ENCODE assay signal across 8 cellular contexts in the genomic region with DNA sequence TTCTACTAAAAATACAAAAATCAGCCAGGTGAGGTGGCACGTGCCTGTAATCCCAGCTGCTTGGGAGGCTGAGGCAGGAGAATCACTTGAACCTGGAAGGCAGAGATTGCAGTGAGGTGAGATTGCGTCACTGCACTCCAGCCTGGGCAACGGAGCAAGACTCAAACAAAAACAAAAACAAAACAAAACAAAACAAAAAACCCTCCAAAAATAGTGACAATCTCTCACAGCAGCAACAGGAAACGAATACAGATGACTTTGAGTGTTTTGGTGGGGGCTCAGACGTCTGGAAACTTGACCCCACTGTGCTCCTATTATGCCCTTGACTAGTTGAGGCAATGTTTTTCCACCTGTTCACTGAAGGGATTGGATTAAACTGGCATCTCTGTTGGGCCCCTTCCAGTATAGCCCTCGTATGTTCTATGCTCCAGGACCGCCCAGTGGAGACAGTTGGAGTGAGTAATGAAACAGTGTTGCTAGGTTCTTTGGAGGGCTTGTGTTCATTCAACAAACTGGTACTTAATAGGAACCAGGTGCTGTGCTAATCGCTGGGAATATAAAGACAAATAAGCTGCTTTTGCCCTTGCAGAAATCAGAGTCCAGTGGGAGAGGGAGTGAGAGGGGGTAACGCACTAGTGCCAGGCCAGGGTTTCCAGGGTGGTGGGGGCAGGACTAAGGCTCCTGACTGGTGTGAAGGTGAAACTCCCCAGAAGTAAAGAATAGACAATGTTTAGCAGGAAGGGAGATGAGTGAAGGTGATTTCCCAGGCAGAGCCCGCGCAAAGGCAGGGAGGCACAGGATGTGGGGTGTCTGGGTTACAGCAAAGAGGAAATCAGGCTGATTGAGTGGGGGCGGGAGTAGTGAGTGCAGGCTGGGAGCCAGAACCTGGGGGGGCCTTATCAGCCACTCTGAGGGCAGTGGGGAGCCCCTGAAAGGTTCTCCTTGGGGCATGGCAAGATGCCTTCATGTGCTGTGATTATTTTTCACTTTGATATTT.
DNase-seq lines count a peak whose midpoint lies in the region; ATAC-seq and TF ChIP-seq lines count a peak whose summit lies in the region.

No MANE protein-coding gene starts in this region.

- CTCF ChIA-PET in activated CD8-positive, alpha-beta T cell treated with anti-CD3 and anti-CD28 coated beads for 36 hours (lab: Charles Lee), result interaction anchor here (0.8 to 2.5 kb wide), 2 partner anchors 13 to 34 kb away, joined by 3 to 8 read pairs; no protein-coding TSS in a partner anchor
- CTCF ChIA-PET in naive thymus-derived CD4-positive, alpha-beta T cell (lab: Charles Lee), result no interaction called here
- CTCF ChIA-PET in Caco-2 (lab: Charles Lee), result no interaction called here

- no peaks in the 10 kb centered on the region for H3K36me3 ChIP-seq in naive thymus-derived CD4-positive, alpha-beta T cell (ENCODE audit: control insufficient read depth in 2 of 3, insufficient read depth in 3 of 3, low read length in 3 of 3)
- H3K36me3 ChIP-seq in neural progenitor cell (no peaks in the 10 kb centered on the region), Caco-2 (ENCODE audit: control insufficient read depth, insufficient read depth, low read length) (no peaks in the 10 kb centered on the region)

- H3K4me3 ChIP-seq in naive thymus-derived CD4-positive, alpha-beta T cell (ENCODE audit: low read length), result peak overlapping the region; percentile 32
- H3K4me3 ChIP-seq in neural progenitor cell (no peak overlapping the region), lower leg skin (ENCODE audit: low read depth, poor library complexity, severe bottlenecking) (no peak overlapping the region), Caco-2 (ENCODE audit: low read depth, low read length) (no peak overlapping the region)

- H3K27me3 ChIP-seq in naive thymus-derived CD4-positive, alpha-beta T cell (ENCODE audit: control insufficient read depth in 2 of 2, insufficient read depth in 2 of 2, low read length in 2 of 2), result no peaks in the 10 kb centered on the region
- H3K27me3 ChIP-seq in neural progenitor cell (no peaks in the 10 kb centered on the region), Caco-2 (replicated peaks; ENCODE audit: control insufficient read depth, insufficient read depth, low read length) (no peaks in the 10 kb centered on the region; the same call in 1 of the 2 replicates)

- intact Hi-C loops in activated CD8-positive, alpha-beta T cell treated with anti-CD3 and anti-CD28 coated beads for 36 hours (cut with micrococcal nuclease), result no loop called here
- intact Hi-C loops in naive thymus-derived CD4-positive, alpha-beta T cell (cut with micrococcal nuclease), result loop anchor here (1.0 to 5.0 kb wide), 7 partner anchors 12 to 560 kb away; a partner anchor contains a TSS
- intact Hi-C loops in lower leg skin (cut with DNase I; ENCODE audit: low total_unique reads), result no loop called here
- intact Hi-C loops in Caco-2 (cut with micrococcal nuclease; ENCODE audit: unreplicated experiment), result no loop called here

- H3F3A ChIP-seq in neural progenitor cell (ENCODE audit: low read depth), result no peaks in the 10 kb centered on the region

- ATAC-seq in GM19351 (IDR thresholded peaks at IDR 0.05; ENCODE audit: unreplicated experiment), result peak; percentile 84
- peak; percentile 74 for ATAC-seq in HG03460 (IDR thresholded peaks at IDR 0.05; ENCODE audit: unreplicated experiment)
- peak; percentile 97 for ATAC-seq in activated CD8-positive, alpha-beta T cell treated with anti-CD3 and anti-CD28 coated beads for 36 hours
- peak; percentile 93 for ATAC-seq in naive thymus-derived CD4-positive, alpha-beta T cell

- peak overlapping the region; percentile 28 for H3K4me3 Mint-ChIP-seq in activated CD8-positive, alpha-beta T cell treated with anti-CD3 and anti-CD28 coated beads for 36 hours
- H3K4me3 Mint-ChIP-seq in naive thymus-derived CD4-positive, alpha-beta T cell, result peak overlapping the region; percentile 26 to 84 (median 78)
- H3K4me3 Mint-ChIP-seq in neural progenitor cell (no peak overlapping the region), chondrocyte (ENCODE audit: unreplicated experiment) (no peak overlapping the region), Caco-2 (ENCODE audit: unreplicated experiment) (no peak overlapping the region)

- H3K4me2 ChIP-seq in neural progenitor cell, result no peak overlapping the region

- TF ChIP-seq POLR2A in lower leg skin (IDR thresholded peaks at IDR 0.05), result no peak

- no peaks in the 10 kb centered on the region for H4K20me1 ChIP-seq in neural progenitor cell (ENCODE audit: low read depth)

- H3K4me1 Mint-ChIP-seq in activated CD8-positive, alpha-beta T cell treated with anti-CD3 and anti-CD28 coated beads for 36 hours (ENCODE audit: low read depth), result peaks cover 49% of the 10 kb centered on the region
- H3K4me1 Mint-ChIP-seq in naive thymus-derived CD4-positive, alpha-beta T cell, result peaks cover 35 to 80% (median 64%) of the 10 kb centered on the region in 7 donors
- H3K4me1 Mint-ChIP-seq in neural progenitor cell (no peaks in the 10 kb centered on the region), chondrocyte (ENCODE audit: low read depth) (peaks cover 15% of the 10 kb centered on the region), Caco-2 (ENCODE audit: low read depth, unreplicated experiment) (no peaks in the 10 kb centered on the region)

- TF ChIP-seq CTCF in activated CD8-positive, alpha-beta T cell treated with anti-CD3 and anti-CD28 coated beads for 36 hours (IDR thresholded peaks at IDR 0.05), result no peak
- no peak for TF ChIP-seq CTCF in neural progenitor cell (IDR thresholded peaks at IDR 0.05)
- no peak for TF ChIP-seq CTCF in lower leg skin (IDR thresholded peaks at IDR 0.05)
- no peak for TF ChIP-seq CTCF in chondrocyte (IDR thresholded peaks at IDR 0.05)
- TF ChIP-seq CTCF in Caco-2 (IDR thresholded peaks at IDR 0.05; ENCODE audit: insufficient read depth in 1 of 2, low read depth in 1 of 2, low read length in 1 of 2, severe bottlenecking in 1 of 2, unreplicated experiment in 1 of 2), result no peak

- no peaks in the 10 kb centered on the region for H3K9me3 Mint-ChIP-seq in activated CD8-positive, alpha-beta T cell treated with anti-CD3 and anti-CD28 coated beads for 36 hours
- peaks cover 0 to 8% (median 0%) of the 10 kb centered on the region in 11 donors for H3K9me3 Mint-ChIP-seq in naive thymus-derived CD4-positive, alpha-beta T cell
- H3K9me3 Mint-ChIP-seq in neural progenitor cell (peaks cover 13% of the 10 kb centered on the region), chondrocyte (ENCODE audit: low read depth) (peaks cover 6% of the 10 kb centered on the region), Caco-2 (ENCODE audit: unreplicated experiment) (no peaks in the 10 kb centered on the region)

- no peak overlapping the region for H2AFZ ChIP-seq in neural progenitor cell (replicated peaks)

- peak overlapping the region; percentile 83 for H3K27ac Mint-ChIP-seq in activated CD8-positive, alpha-beta T cell treated with anti-CD3 and anti-CD28 coated beads for 36 hours
- peak overlapping the region; percentile 91 to 100 (median 97) for H3K27ac Mint-ChIP-seq in naive thymus-derived CD4-positive, alpha-beta T cell
- no peak overlapping the region for H3K27ac Mint-ChIP-seq in neural progenitor cell
- no peak overlapping the region for H3K27ac Mint-ChIP-seq in chondrocyte (ENCODE audit: unreplicated experiment)
- no peak overlapping the region for H3K27ac Mint-ChIP-seq in Caco-2 (ENCODE audit: unreplicated experiment)

- WGBS in lower leg skin, 2 donors, result 34 to 42% methylated on average over 12 of the region's 12 CpGs

- H3K27ac ChIP-seq in naive thymus-derived CD4-positive, alpha-beta T cell (ENCODE audit: low read depth, low read length), result peak overlapping the region; percentile 87
- H3K27ac ChIP-seq in neural progenitor cell, result no peak overlapping the region

- H3K9me3 ChIP-seq in naive thymus-derived CD4-positive, alpha-beta T cell (ENCODE audit: control insufficient read depth in 2 of 3, low read length in 3 of 3), result no peaks in the 10 kb centered on the region
- no peaks in the 10 kb centered on the region for H3K9me3 ChIP-seq in neural progenitor cell (ENCODE audit: low read depth)
- no peaks in the 10 kb centered on the region for H3K9me3 ChIP-seq in Caco-2

- no peaks in the 10 kb centered on the region for H3K79me2 ChIP-seq in neural progenitor cell (ENCODE audit: low read depth)

- no peak overlapping the region for H3K9ac ChIP-seq in neural progenitor cell

- peaks cover 3% of the 10 kb centered on the region for H3K36me3 Mint-ChIP-seq in activated CD8-positive, alpha-beta T cell treated with anti-CD3 and anti-CD28 coated beads for 36 hours (ENCODE audit: low read depth)
- H3K36me3 Mint-ChIP-seq in naive thymus-derived CD4-positive, alpha-beta T cell, result peaks cover 0 to 19% (median 0%) of the 10 kb centered on the region in 5 donors
- H3K36me3 Mint-ChIP-seq in neural progenitor cell (no peaks in the 10 kb centered on the region), chondrocyte (ENCODE audit: low read depth) (no peaks in the 10 kb centered on the region), Caco-2 (ENCODE audit: insufficient read depth, unreplicated experiment) (no peaks in the 10 kb centered on the region)

- H3K27me3 Mint-ChIP-seq in activated CD8-positive, alpha-beta T cell treated with anti-CD3 and anti-CD28 coated beads for 36 hours, result no peaks in the 10 kb centered on the region
- H3K27me3 Mint-ChIP-seq in naive thymus-derived CD4-positive, alpha-beta T cell, result no peaks in the 10 kb centered on the region
- peaks cover 2% of the 10 kb centered on the region for H3K27me3 Mint-ChIP-seq in neural progenitor cell (ENCODE audit: insufficient read depth, low read depth)
- H3K27me3 Mint-ChIP-seq in chondrocyte (ENCODE audit: low read depth), result peaks cover 8% of the 10 kb centered on the region
- no peaks in the 10 kb centered on the region for H3K27me3 Mint-ChIP-seq in Caco-2 (ENCODE audit: insufficient read depth, unreplicated experiment)

- H3K4me1 ChIP-seq in naive thymus-derived CD4-positive, alpha-beta T cell (ENCODE audit: control insufficient read depth in 2 of 2, insufficient read depth in 2 of 2, low read length in 2 of 2), result peaks cover 12 to 48% of the 10 kb centered on the region in 2 donors
- H3K4me1 ChIP-seq in neural progenitor cell (no peaks in the 10 kb centered on the region), Caco-2 (no peaks in the 10 kb centered on the region)

- POLR2A ChIA-PET in activated CD8-positive, alpha-beta T cell treated with anti-CD3 and anti-CD28 coated beads for 36 hours (lab: Charles Lee), result interaction anchor here (1.0 kb wide), 1 partner anchor 43 kb away, joined by 3 read pairs; no protein-coding TSS in a partner anchor
- POLR2A ChIA-PET in naive thymus-derived CD4-positive, alpha-beta T cell (lab: Charles Lee), result interaction anchor here (0.8 to 1.1 kb wide), 2 partner anchors 10 to 56 kb away, joined by 3 read pairs; no protein-coding TSS in a partner anchor
- POLR2A ChIA-PET in Caco-2 (lab: Charles Lee), result no interaction called here

- no TSS peak for BruUV-seq in Caco-2 (replicated peaks; lab: Mats Ljungman, UMichigan)

- DNase-seq in activated CD8-positive, alpha-beta T cell treated with anti-CD3 and anti-CD28 coated beads for 36 hours, result peak; percentile 85
- DNase-seq in naive thymus-derived CD4-positive, alpha-beta T cell, result peak; percentile 45 to 90 (median 72)
- DNase-seq in neural progenitor cell (ENCODE audit: low spot score) (no peak), lower leg skin (ENCODE audit: low spot score in 2 of 2) (no peak), chondrocyte (ENCODE audit: low spot score) (no peak), Caco-2 (no peak)

Comparison
In these comparisons a context has a peak if more than half of its experiments do, and no peak if none do; other contexts are left out.
1. DNase-seq: peak in activated CD8-positive, alpha-beta T cell treated with anti-CD3 and anti-CD28 coated beads for 36 hours (single experiment) and naive thymus-derived CD4-positive, alpha-beta T cell (9 of 9); none in neural progenitor cell (single experiment), lower leg skin (0 of 2), chondrocyte (single experiment) and Caco-2 (0 of 2).
2. H3K27ac Mint-ChIP-seq: peak in activated CD8-positive, alpha-beta T cell treated with anti-CD3 and anti-CD28 coated beads for 36 hours (single experiment) and naive thymus-derived CD4-positive, alpha-beta T cell (9 of 9); none in neural progenitor cell (single experiment), chondrocyte (single experiment) and Caco-2 (single experiment).
3. H3K4me3 Mint-ChIP-seq: peak in activated CD8-positive, alpha-beta T cell treated with anti-CD3 and anti-CD28 coated beads for 36 hours (single experiment) and naive thymus-derived CD4-positive, alpha-beta T cell (10 of 10); none in neural progenitor cell (single experiment), chondrocyte (single experiment) and Caco-2 (single experiment).
4. intact Hi-C loops: an anchor here in naive thymus-derived CD4-positive, alpha-beta T cell (1.0 to 5.0 kb wide); none called in activated CD8-positive, alpha-beta T cell treated with anti-CD3 and anti-CD28 coated beads for 36 hours, lower leg skin and Caco-2.
5. Peak in every context shown above with its lines, with median percentiles within 50 percentile points of each other: ATAC-seq.